7 cellular contexts compared by ENCODE assay signal in genomic region chr6:42984924-42985475, GRCh38. TPM values are rescaled to one million over a fixed set of nuclear protein-coding genes. Genes with fewer than 3 reads are reported as not detected.
DNase-seq lines count a peak whose midpoint lies in the region; FAIRE-seq and TF ChIP-seq lines count a peak whose summit lies in the region.

No MANE protein-coding gene starts in this region.

- H3K4me1 ChIP-seq in HEK293 (ENCODE audit: control insufficient read depth, insufficient read depth, low read length) = no peaks in the 10 kb centered on the region
- H3K4me1 ChIP-seq in endothelial cell of umbilical vein (ENCODE audit: control insufficient read depth, extremely low read depth, insufficient read depth, low read length) = peaks cover 28% of the 10 kb centered on the region

- DNase-seq in endothelial cell of umbilical vein (ENCODE audit: low read depth, low spot score) (peak; percentile 20), nephron progenitor cell (peak; percentile 34), SW480 (ENCODE audit: low spot score) (no peak), NCI-H510A treated with DMSO at 0.1 percent for 48 hours (lab: John Stamatoyannopoulos, UW) (no peak), HuH-7 (ENCODE audit: low spot score) (no peak)

- dilution Hi-C loops in endothelial cell of umbilical vein (cut with MboI; ENCODE audit: extremely low pct_ligation_motif_present, low sequenced_read_pairs) = no loop called here

- POLR2A ChIA-PET in HEK293 (lab: Yijun Ruan, JAX) = interaction anchor here (0.7 to 2.0 kb wide), 18 partner anchors 10 to 197 kb away, joined by 3 to 56 read pairs (median 11); partner anchors contain the start of genes CNPY3, CUL7, CUL9 and GNMT
- POLR2A ChIA-PET in endothelial cell of umbilical vein (lab: Charles Lee) = interaction anchor here (1.0 to 1.2 kb wide), 3 partner anchors 11 to 75 kb away, joined by 3 to 8 read pairs (median 3); partner anchors contain the start of genes KLC4 and MRPL2

- peak overlapping the region; percentile 77 for H3K9ac ChIP-seq in SU-DHL-6 (ENCODE audit: low read length)
- H3K9ac ChIP-seq in endothelial cell of umbilical vein (replicated peaks; ENCODE audit: extremely low read depth, insufficient read depth, low read length) = peak overlapping the region; percentile 71

- CTCF ChIA-PET in HEK293 (lab: Yijun Ruan, JAX) = interaction anchor here (0.7 to 1.5 kb wide), 5 partner anchors 11 to 1280 kb away, joined by 3 to 5 read pairs (median 3); no protein-coding TSS in a partner anchor
- CTCF ChIA-PET in endothelial cell of umbilical vein (lab: Charles Lee) = no interaction called here

- no peak overlapping the region for H3K27ac Mint-ChIP-seq in nephron progenitor cell

- H3K36me3 ChIP-seq in HEK293 (ENCODE audit: control insufficient read depth in 2 of 2, insufficient read depth in 1 of 2, low read length in 2 of 2) (peaks cover 0 to 35% of the 10 kb centered on the region in 2 experiments; a peak in 2 of 3 replicates), SU-DHL-6 (ENCODE audit: low read length) (no peaks in the 10 kb centered on the region), endothelial cell of umbilical vein (ENCODE audit: control insufficient read depth in 2 of 2, extremely low read depth in 1 of 2, insufficient read depth in 2 of 2, low read length in 2 of 2) (peaks cover 0 to under 1% of the 10 kb centered on the region in 2 experiments)

- peak overlapping the region; percentile 44 for H2AFZ ChIP-seq in SU-DHL-6 (ENCODE audit: low read depth, low read length, severe bottlenecking)
- peak overlapping the region; percentile 39 for H2AFZ ChIP-seq in endothelial cell of umbilical vein (ENCODE audit: low read depth, low read length)

- H3K27me3 Mint-ChIP-seq in nephron progenitor cell (ENCODE audit: low read depth, poor library complexity) = peaks cover 8% of the 10 kb centered on the region

- no peaks in the 10 kb centered on the region for H3K9me3 Mint-ChIP-seq in nephron progenitor cell

- H3K9me2 ChIP-seq in SU-DHL-6 (replicated peaks; ENCODE audit: insufficient read depth, low read length) = no peaks in the 10 kb centered on the region

- H3K4me2 ChIP-seq in SU-DHL-6 (ENCODE audit: low read depth, low read length, poor library complexity, severe bottlenecking) (peak overlapping the region; percentile 58), endothelial cell of umbilical vein (ENCODE audit: insufficient read depth, low read length) (peak overlapping the region; percentile 51)

- H3F3A ChIP-seq in SU-DHL-6 (ENCODE audit: insufficient read depth) = peaks cover 8% of the 10 kb centered on the region; the same call in 1 of the 2 replicates

- TSS peak; percentile 24 for BruUV-seq in endothelial cell of umbilical vein (replicated peaks; lab: Mats Ljungman, UMichigan)

- H3K9me1 ChIP-seq in endothelial cell of umbilical vein (replicated peaks; ENCODE audit: control insufficient read depth, extremely low read depth, insufficient read depth, low read length) = no peaks in the 10 kb centered on the region

- H3K9me3 ChIP-seq in HEK293 (ENCODE audit: control insufficient read depth, insufficient read depth, low read depth, low read length) = no peaks in the 10 kb centered on the region
- H3K9me3 ChIP-seq in SU-DHL-6 (ENCODE audit: insufficient read depth, low read length) = no peaks in the 10 kb centered on the region
- H3K9me3 ChIP-seq in endothelial cell of umbilical vein (replicated peaks; ENCODE audit: control insufficient read depth, insufficient read depth, low read length) = no peaks in the 10 kb centered on the region

- H3K79me2 ChIP-seq in SU-DHL-6 (ENCODE audit: insufficient read depth, low read length) (peaks cover 11% of the 10 kb centered on the region), endothelial cell of umbilical vein (ENCODE audit: control insufficient read depth, insufficient read depth, low read length) (peaks cover 15% of the 10 kb centered on the region)

- no peaks in the 10 kb centered on the region for H3K27me3 ChIP-seq in SU-DHL-6 (ENCODE audit: low read length)
- H3K27me3 ChIP-seq in endothelial cell of umbilical vein (ENCODE audit: control insufficient read depth in 2 of 2, insufficient read depth in 2 of 2, low read length in 2 of 2) = no peaks in the 10 kb centered on the region

- H3K27ac ChIP-seq in HEK293 (ENCODE audit: extremely low read depth, low read depth, low read length) (peak overlapping the region; percentile 53; the same call in 1 of the 2 replicates), SU-DHL-6 (ENCODE audit: low read depth, low read length) (peak overlapping the region; percentile 20; the same call in 1 of the 2 replicates), endothelial cell of umbilical vein (ENCODE audit: insufficient read depth, low read depth, low read length) (no peak overlapping the region)

- H3K4me3 Mint-ChIP-seq in nephron progenitor cell = peak overlapping the region; percentile 90

- TF ChIP-seq POLR2A in endothelial cell of umbilical vein (IDR thresholded peaks at IDR 0.05; ENCODE audit: low read depth, low read length) = no peak

- no peak for TF ChIP-seq CTCF in HEK293 (tag by site-specific recombination; IDR thresholded peaks at IDR 0.05)
- TF ChIP-seq CTCF in SU-DHL-6 (IDR thresholded peaks at IDR 0.05; ENCODE audit: insufficient read depth, low read length, poor library complexity, severe bottlenecking) = no peak
- TF ChIP-seq CTCF in endothelial cell of umbilical vein (IDR thresholded peaks at IDR 0.05; ENCODE audit: extremely low read depth in 1 of 2, insufficient read depth in 1 of 2, low read depth in 1 of 2, low read length in 2 of 2) = no peak
- TF ChIP-seq CTCF in nephron progenitor cell (IDR thresholded peaks at IDR 0.05) = no peak

- peak overlapping the region; percentile 83 for H3K4me3 ChIP-seq in HEK293 (ENCODE audit: low read depth, low read length)
- H3K4me3 ChIP-seq in SU-DHL-6 (ENCODE audit: insufficient read depth, low read length, poor library complexity, severe bottlenecking) = peak overlapping the region; percentile 67
- H3K4me3 ChIP-seq in endothelial cell of umbilical vein (replicated peaks in 1 of 3; ENCODE audit: insufficient read depth in 1 of 3, low read depth in 1 of 3, low read length in 3 of 3) = peak overlapping the region; percentile 57 to 90 (median 83)

- peaks cover 6% of the 10 kb centered on the region for H3K36me3 Mint-ChIP-seq in nephron progenitor cell (ENCODE audit: low read depth)

- intact Hi-C loops in endothelial cell of umbilical vein (cut with micrococcal nuclease) = loop anchor here (1.0 to 5.0 kb wide), 4 partner anchors 28 to 186 kb away; partner anchors contain the start of genes CUL7, MEA1 and SRF

- peaks cover 48% of the 10 kb centered on the region for H3K4me1 Mint-ChIP-seq in nephron progenitor cell

- H4K20me1 ChIP-seq in SU-DHL-6 (ENCODE audit: low read depth, low read length) (no peaks in the 10 kb centered on the region), endothelial cell of umbilical vein (replicated peaks; ENCODE audit: control insufficient read depth, extremely low read depth, insufficient read depth, low read length) (peaks cover 3% of the 10 kb centered on the region)

- FAIRE-seq in endothelial cell of umbilical vein (lab: Jason Lieb, UNC) = peak; percentile 81

RNA-seq across cellular contexts. Expression of gene PPP2R5D, which starts 0.6 kb away (rescaled TPM):
- 45.5 and 51.0 TPM in 2 replicates for total RNA-seq in endothelial cell of umbilical vein
- 58.9 and 60.2 TPM in 2 replicates for polyA plus RNA-seq in endothelial cell of umbilical vein
- 66.9 and 92.4 TPM in 2 replicates for polyA plus RNA-seq in endothelial cell of umbilical vein (2011; cell fraction: cytosol; rRNA removed)
- polyA plus RNA-seq in endothelial cell of umbilical vein (2011; cell fraction: nucleus; rRNA removed) = 93.1 and 107 TPM in 2 replicates
- polyA plus RNA-seq in endothelial cell of umbilical vein (2012) = 46.2 and 54.0 TPM in 2 replicates
- 72.4 and 92.4 TPM in 2 replicates for polyA minus RNA-seq in endothelial cell of umbilical vein
- 33.4 TPM for polyA minus RNA-seq in endothelial cell of umbilical vein (2011; cell fraction: cytosol; rRNA and poly(A)+ RNA removed)
- 19.7 and 27.7 TPM in 2 replicates for polyA minus RNA-seq in endothelial cell of umbilical vein (2011; cell fraction: nucleus; rRNA and poly(A)+ RNA removed)

RNA-seq across cellular contexts. Expression of gene PEX6, which starts 6.0 kb away (rescaled TPM):
- total RNA-seq in endothelial cell of umbilical vein = 9.9 and 18.1 TPM in 2 replicates
- polyA plus RNA-seq in endothelial cell of umbilical vein = 10.8 and 11.2 TPM in 2 replicates
- polyA plus RNA-seq in endothelial cell of umbilical vein (2011; cell fraction: cytosol; rRNA removed) = 7.2 and 8.8 TPM in 2 replicates
- polyA plus RNA-seq in endothelial cell of umbilical vein (2011; cell fraction: nucleus; rRNA removed) = 21.0 and 24.1 TPM in 2 replicates
- polyA plus RNA-seq in endothelial cell of umbilical vein (2012) = 4.5 and 8.7 TPM in 2 replicates
- 10.0 and 11.1 TPM in 2 replicates for polyA minus RNA-seq in endothelial cell of umbilical vein
- 11.2 TPM for polyA minus RNA-seq in endothelial cell of umbilical vein (2011; cell fraction: cytosol; rRNA and poly(A)+ RNA removed)
- 4.3 and 6.2 TPM in 2 replicates for polyA minus RNA-seq in endothelial cell of umbilical vein (2011; cell fraction: nucleus; rRNA and poly(A)+ RNA removed)

RNA-seq across cellular contexts. Expression of gene GNMT, which starts 24.4 kb away (rescaled TPM):
- total RNA-seq in endothelial cell of umbilical vein = 0.42 and 1.2 TPM in 2 replicates
- polyA plus RNA-seq in endothelial cell of umbilical vein = 0.41 and 0.70 TPM in 2 replicates
- 0.20 and 0.22 TPM in 2 replicates for polyA plus RNA-seq in endothelial cell of umbilical vein (2011; cell fraction: cytosol; rRNA removed)
- 2.1 and 2.3 TPM in 2 replicates for polyA plus RNA-seq in endothelial cell of umbilical vein (2011; cell fraction: nucleus; rRNA removed)
- polyA plus RNA-seq in endothelial cell of umbilical vein (2012) = 0.21 and 0.33 TPM in 2 replicates
- polyA minus RNA-seq in endothelial cell of umbilical vein = 0.53 and 1.4 TPM in 2 replicates
- polyA minus RNA-seq in endothelial cell of umbilical vein (2011; cell fraction: cytosol; rRNA and poly(A)+ RNA removed) = not detected
- polyA minus RNA-seq in endothelial cell of umbilical vein (2011; cell fraction: nucleus; rRNA and poly(A)+ RNA removed) = 0.58 and 0.82 TPM in 2 replicates

RNA-seq across cellular contexts. Expression of gene MEA1, which starts 28.7 kb away (rescaled TPM):
- 55.6 and 62.5 TPM in 2 replicates for total RNA-seq in endothelial cell of umbilical vein
- polyA plus RNA-seq in endothelial cell of umbilical vein = 68.0 and 69.5 TPM in 2 replicates
- polyA plus RNA-seq in endothelial cell of umbilical vein (2011; cell fraction: cytosol; rRNA removed) = 90.6 and 112 TPM in 2 replicates
- 25.8 and 26.3 TPM in 2 replicates for polyA plus RNA-seq in endothelial cell of umbilical vein (2011; cell fraction: nucleus; rRNA removed)
- 63.6 and 79.9 TPM in 2 replicates for polyA plus RNA-seq in endothelial cell of umbilical vein (2012)
- polyA minus RNA-seq in endothelial cell of umbilical vein = 55.9 and 56.6 TPM in 2 replicates
- polyA minus RNA-seq in endothelial cell of umbilical vein (2011; cell fraction: cytosol; rRNA and poly(A)+ RNA removed) = 28.9 TPM
- polyA minus RNA-seq in endothelial cell of umbilical vein (2011; cell fraction: nucleus; rRNA and poly(A)+ RNA removed) = 8.8 and 12.4 TPM in 2 replicates

RNA-seq across cellular contexts. Expression of gene KLHDC3, which starts 29.0 kb away (rescaled TPM):
- total RNA-seq in endothelial cell of umbilical vein = 84.6 and 84.8 TPM in 2 replicates
- 120 and 130 TPM in 2 replicates for polyA plus RNA-seq in endothelial cell of umbilical vein
- 78.3 and 82.2 TPM in 2 replicates for polyA plus RNA-seq in endothelial cell of umbilical vein (2011; cell fraction: cytosol; rRNA removed)
- 70.9 and 80.1 TPM in 2 replicates for polyA plus RNA-seq in endothelial cell of umbilical vein (2011; cell fraction: nucleus; rRNA removed)
- 54.9 and 59.0 TPM in 2 replicates for polyA plus RNA-seq in endothelial cell of umbilical vein (2012)
- polyA minus RNA-seq in endothelial cell of umbilical vein = 86.8 and 92.8 TPM in 2 replicates
- polyA minus RNA-seq in endothelial cell of umbilical vein (2011; cell fraction: cytosol; rRNA and poly(A)+ RNA removed) = 52.3 TPM
- polyA minus RNA-seq in endothelial cell of umbilical vein (2011; cell fraction: nucleus; rRNA and poly(A)+ RNA removed) = 16.3 and 16.8 TPM in 2 replicates

Comparison
In these comparisons a context has a peak if more than half of its experiments do, and no peak if none do; other contexts are left out.
1. DNase-seq: peak in endothelial cell of umbilical vein (single experiment) and nephron progenitor cell (single experiment); none in SW480 (single experiment), NCI-H510A treated with DMSO at 0.1 percent for 48 hours (single experiment) and HuH-7 (single experiment).
2. Peak in every context shown above with its lines, with median percentiles within 50 percentile points of each other: H3K4me3 ChIP-seq.